In genomic region chr15:40115670-40116093, GRCh38 we compare ENCODE assay signal across 1 cellular context.
TF ChIP-seq lines count a peak whose summit lies in the region.

No MANE protein-coding gene starts in this region.

TF ChIP-seq in HepG2, 621 proteins besides CTCF, POLR2A, EP300 and RAD21 (continued from another document and continues in another):
- TF ChIP-seq ARID5B (CRISPR knock-in tag; IDR thresholded peaks at IDR 0.05) (0 out of 2 replicates have a peak, but pooled peaks have one; percentile 64), ATF4 (CRISPR knock-in tag; IDR thresholded peaks at IDR 0.05) (peak; percentile 41 to 98; a peak in 3 of 4 replicates), SRSF9 (IDR thresholded peaks at IDR 0.05; ENCODE audit: borderline replicate concordance, insufficient read depth, low read depth, low read length, poor library complexity, severe bottlenecking) (no peak), MATR3 (CRISPR knock-in tag; IDR thresholded peaks at IDR 0.05) (no peak), PRPF4 (IDR thresholded peaks at IDR 0.05; ENCODE audit: low read depth, low read length, poor library complexity, severe bottlenecking) (no peak), KDM6A (CRISPR knock-in tag; IDR thresholded peaks at IDR 0.05; ENCODE audit: low read depth) (no peak), KAT8 (CRISPR knock-in tag; IDR thresholded peaks at IDR 0.05) (peak; percentile 66; the same call in 1 of the 2 replicates), PREB (CRISPR knock-in tag; IDR thresholded peaks at IDR 0.05) (no peak), SIX1 (CRISPR knock-in tag; IDR thresholded peaks at IDR 0.05; ENCODE audit: borderline replicate concordance) (no peak), ZNF562 (CRISPR knock-in tag; IDR thresholded peaks at IDR 0.05; ENCODE audit: borderline replicate concordance) (no peak), ZNF652 (CRISPR knock-in tag; IDR thresholded peaks at IDR 0.05; ENCODE audit: borderline replicate concordance, low read depth) (no peak), RNF219 (CRISPR knock-in tag; IDR thresholded peaks at IDR 0.05) (no peak), AKNA (CRISPR knock-in tag; IDR thresholded peaks at IDR 0.05; ENCODE audit: borderline replicate concordance) (no peak), YEATS4 (CRISPR knock-in tag; IDR thresholded peaks at IDR 0.05; ENCODE audit: borderline replicate concordance) (peak; percentile 33; the same call in 1 of the 2 replicates), NCOA1 (CRISPR knock-in tag; IDR thresholded peaks at IDR 0.05) (no peak), ZBTB26 (CRISPR knock-in tag; IDR thresholded peaks at IDR 0.05; ENCODE audit: borderline replicate concordance) (no peak), ZNF296 (CRISPR knock-in tag; conservative IDR thresholded peaks at IDR 0.05) (no peak), ZBTB46 (CRISPR knock-in tag; IDR thresholded peaks at IDR 0.05; ENCODE audit: borderline replicate concordance) (no peak), ZNF276 (CRISPR knock-in tag; IDR thresholded peaks at IDR 0.05; ENCODE audit: low read depth) (no peak), MAFF (IDR thresholded peaks at IDR 0.05; ENCODE audit: low read depth, low read length) (no peak), DNMT1 (CRISPR knock-in tag; IDR thresholded peaks at IDR 0.05) (no peak), SSRP1 (CRISPR knock-in tag; IDR thresholded peaks at IDR 0.05) (no peak), ZNF136 (CRISPR knock-in tag; IDR thresholded peaks at IDR 0.05; ENCODE audit: low read depth) (no peak), ZNF33B (CRISPR knock-in tag; IDR thresholded peaks at IDR 0.05) (no peak), ATRX (CRISPR knock-in tag; IDR thresholded peaks at IDR 0.05; ENCODE audit: borderline replicate concordance) (no peak), TGIF2 (CRISPR knock-in tag; IDR thresholded peaks at IDR 0.05) (0 out of 2 replicates have a peak, but pooled peaks have one; percentile 53), MTA3 (CRISPR knock-in tag; IDR thresholded peaks at IDR 0.05) (no peak), STAT6 (CRISPR knock-in tag; IDR thresholded peaks at IDR 0.05; ENCODE audit: borderline replicate concordance) (no peak), TRIM22 (IDR thresholded peaks at IDR 0.05) (no peak), SALL1 (CRISPR knock-in tag; IDR thresholded peaks at IDR 0.05) (peak; percentile 82), ATM (IDR thresholded peaks at IDR 0.05; ENCODE audit: borderline replicate concordance) (no peak), DNMT3B (CRISPR knock-in tag; conservative IDR thresholded peaks at IDR 0.05) (no peak), NKX3-1 (CRISPR knock-in tag; IDR thresholded peaks at IDR 0.05) (no peak), ZFP36L2 (CRISPR knock-in tag; IDR thresholded peaks at IDR 0.05) (no peak), ZNF777 (CRISPR knock-in tag; IDR thresholded peaks at IDR 0.05) (no peak)
